ENCODE assay signal across 1 cellular context in the genomic region with DNA sequence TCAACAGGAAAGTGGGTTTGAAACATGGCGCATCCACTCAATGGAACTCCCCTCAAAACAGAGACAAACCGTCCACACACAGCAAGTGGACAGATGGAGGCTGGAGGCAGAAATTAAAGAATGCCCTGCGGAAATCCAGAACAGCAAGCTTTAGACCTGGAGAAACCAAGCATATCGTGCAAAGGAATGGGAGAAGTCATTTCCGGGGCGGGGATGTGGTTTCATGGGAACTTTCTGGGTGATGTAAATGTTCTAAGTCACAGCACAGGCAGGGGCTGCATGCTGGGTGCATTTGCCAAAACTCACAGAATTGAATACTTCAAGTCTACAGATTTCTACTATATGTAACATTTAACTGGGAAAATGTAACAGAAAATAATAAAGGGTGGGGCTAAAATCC.
TF ChIP-seq lines count a peak whose summit lies in the region.

No MANE protein-coding gene starts in this region.

TF ChIP-seq in neural cell, 6 proteins besides CTCF, POLR2A, EP300 and RAD21:
- TF ChIP-seq REST (IDR thresholded peaks at IDR 0.05; ENCODE audit: borderline replicate concordance): no peak
- no peak for TF ChIP-seq MXI1 (conservative IDR thresholded peaks at IDR 0.05; ENCODE audit: poor library complexity, severe bottlenecking)
- TF ChIP-seq SMC3 (conservative IDR thresholded peaks at IDR 0.05; ENCODE audit: poor library complexity): no peak
- no peak for TF ChIP-seq POLR2AphosphoS5 (IDR thresholded peaks at IDR 0.05)
- no peak for TF ChIP-seq TAF1 (IDR thresholded peaks at IDR 0.05; ENCODE audit: low read depth)
